Comparison of ENCODE assay signal across 9 cellular contexts in the genomic region with DNA sequence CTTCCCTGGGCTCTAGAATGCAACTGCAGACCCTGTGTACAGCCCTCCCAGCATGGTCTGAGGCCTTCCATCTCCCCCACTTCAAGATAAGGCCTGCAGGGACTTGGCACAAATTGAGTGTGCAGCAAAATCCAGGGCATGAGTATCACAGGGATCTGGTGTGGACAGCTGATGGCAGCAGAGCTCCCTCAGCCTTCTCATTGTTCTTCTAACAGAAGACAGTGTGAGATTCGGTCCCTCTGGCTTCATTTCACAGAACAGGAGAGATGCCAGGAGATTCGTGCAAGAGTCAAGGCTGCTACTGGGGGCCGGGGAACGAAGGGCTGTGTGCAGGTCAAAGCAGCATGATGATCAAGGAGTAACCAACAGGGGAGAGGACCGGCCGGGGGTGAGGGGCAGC.
DNase-seq lines count a peak whose midpoint lies in the region; ATAC-seq and TF ChIP-seq lines count a peak whose summit lies in the region.
"Had no signal": no experiment of that assay in that cellular context is flagged by ENCODE, and none has a peak within 500 bp of the region (broad histone marks: within the 10 kb centered on the region; RNA-seq: fewer than 3 reads in every experiment).

No MANE protein-coding gene starts in this region.

- peak; percentile 6 for DNase-seq in MCF 10A (ENCODE audit: unreplicated experiment)
- no peak for DNase-seq in breast epithelium (ENCODE audit: low spot score in 2 of 2)
- peak; percentile 28 for DNase-seq in adipocyte (ENCODE audit: low read depth)
- DNase-seq in left cardiac atrium, result no peak
- DNase-seq in tibial nerve (ENCODE audit: low spot score in 2 of 2), result no peak
- DNase-seq in NCI-H2227 (lab: John Stamatoyannopoulos, UW; ENCODE audit: unreplicated experiment), result no peak
- no peak for DNase-seq in activated CD4-positive, alpha-beta memory T cell treated with anti-CD3 and anti-CD28 coated beads, Interleukin-2, amount 10 ng/mL, durations not matched to agents 7 days and 5 days

- CTCF ChIA-PET in MCF 10A (lab: Yijun Ruan, JAX), result interaction anchor here (1.1 to 1.3 kb wide), 2 partner anchors 84 to 474 kb away, joined by 3 to 6 read pairs; no protein-coding TSS in a partner anchor
- CTCF ChIA-PET in activated CD4-positive, alpha-beta memory T cell treated with anti-CD3 and anti-CD28 coated beads, Interleukin-2, amount 10 ng/mL, durations not matched to agents 7 days and 5 days (lab: Charles Lee), result no interaction called here

- H3K9ac ChIP-seq in adipocyte (ENCODE audit: low read length), result no peak overlapping the region

- H3K27me3 ChIP-seq in breast epithelium (no peaks in the 10 kb centered on the region), adipocyte (replicated peaks; ENCODE audit: control insufficient read depth, insufficient read depth, low read length) (no peaks in the 10 kb centered on the region), tibial nerve (no peaks in the 10 kb centered on the region)
- H3K27me3 ChIP-seq: SJSA1 had no signal

- H3K36me3 Mint-ChIP-seq in MCF 10A (ENCODE audit: insufficient read depth, unreplicated experiment), result peaks cover 7% of the 10 kb centered on the region
- H3K36me3 Mint-ChIP-seq in activated CD4-positive, alpha-beta memory T cell treated with anti-CD3 and anti-CD28 coated beads, Interleukin-2, amount 10 ng/mL, durations not matched to agents 7 days and 5 days (ENCODE audit: low read depth), result peaks cover 29% of the 10 kb centered on the region

- H3K36me3 ChIP-seq in breast epithelium (no peaks in the 10 kb centered on the region), adipocyte (ENCODE audit: control insufficient read depth, insufficient read depth, low read length, severe bottlenecking) (no peaks in the 10 kb centered on the region), tibial nerve (peaks cover 0 to 56% (median 6%) of the 10 kb centered on the region in 3 donors)

- intact Hi-C loops in MCF 10A (cut with micrococcal nuclease) (loop anchor here (5.0 kb wide), 1 partner anchor 84 kb away; the partner anchor contains the start of gene UXS1), breast epithelium (cut with DNase I; ENCODE audit: low total_unique reads) (no loop called here), left cardiac atrium (cut with DNase I) (loop anchor here (5.0 to 10.0 kb wide), 4 partner anchors 366 to 476 kb away; no protein-coding TSS in a partner anchor)

- POLR2A ChIA-PET in MCF 10A (lab: Yijun Ruan, JAX), result no interaction called here
- POLR2A ChIA-PET in activated CD4-positive, alpha-beta memory T cell treated with anti-CD3 and anti-CD28 coated beads, Interleukin-2, amount 10 ng/mL, durations not matched to agents 7 days and 5 days (lab: Charles Lee), result no interaction called here

- H3K27ac ChIP-seq in breast epithelium, result no peak overlapping the region
- no peak overlapping the region for H3K27ac ChIP-seq in tibial nerve
- H3K27ac ChIP-seq: SJSA1 had no signal

- 41 to 45% methylated on average over 6 of the region's 6 CpGs for WGBS in tibial nerve, 2 donors

- no peak for TF ChIP-seq EP300 in tibial nerve (IDR thresholded peaks at IDR 0.05)

- H3K4me1 Mint-ChIP-seq in MCF 10A (ENCODE audit: insufficient read depth, unreplicated experiment), result no peaks in the 10 kb centered on the region
- H3K4me1 Mint-ChIP-seq in activated CD4-positive, alpha-beta memory T cell treated with anti-CD3 and anti-CD28 coated beads, Interleukin-2, amount 10 ng/mL, durations not matched to agents 7 days and 5 days, result peaks cover 6% of the 10 kb centered on the region

- no peak overlapping the region for H3K4me3 Mint-ChIP-seq in MCF 10A (ENCODE audit: unreplicated experiment)
- H3K4me3 Mint-ChIP-seq in activated CD4-positive, alpha-beta memory T cell treated with anti-CD3 and anti-CD28 coated beads, Interleukin-2, amount 10 ng/mL, durations not matched to agents 7 days and 5 days, result no peak overlapping the region

- H3K9me3 ChIP-seq in breast epithelium (no peaks in the 10 kb centered on the region), adipocyte (ENCODE audit: control insufficient read depth, low read length) (no peaks in the 10 kb centered on the region), tibial nerve (no peaks in the 10 kb centered on the region)
- H3K9me3 ChIP-seq: SJSA1 had no signal

- no peak for TF ChIP-seq POLR2A in breast epithelium (IDR thresholded peaks at IDR 0.05)
- no peak for TF ChIP-seq POLR2A in tibial nerve (IDR thresholded peaks at IDR 0.05)

- TF ChIP-seq CTCF in MCF 10A (IDR thresholded peaks at IDR 0.05; ENCODE audit: unreplicated experiment) (peak; percentile 8), breast epithelium (IDR thresholded peaks at IDR 0.05) (no peak), tibial nerve (IDR thresholded peaks at IDR 0.05) (peak in 4 of 5 experiments; percentile 25 to 47 (median 41))

- no peak overlapping the region for H3K4me3 ChIP-seq in breast epithelium
- H3K4me3 ChIP-seq in adipocyte (ENCODE audit: low read length), result no peak overlapping the region
- no peak overlapping the region for H3K4me3 ChIP-seq in tibial nerve
- H3K4me3 ChIP-seq: SJSA1 had no signal

- H3K4me1 ChIP-seq in breast epithelium, result no peaks in the 10 kb centered on the region
- no peaks in the 10 kb centered on the region for H3K4me1 ChIP-seq in adipocyte (ENCODE audit: control insufficient read depth, insufficient read depth, low read length)
- peaks cover 0 to 3% (median 0%) of the 10 kb centered on the region in 4 donors for H3K4me1 ChIP-seq in tibial nerve

- no peaks in the 10 kb centered on the region for H3K9me3 Mint-ChIP-seq in MCF 10A (ENCODE audit: unreplicated experiment)
- no peaks in the 10 kb centered on the region for H3K9me3 Mint-ChIP-seq in activated CD4-positive, alpha-beta memory T cell treated with anti-CD3 and anti-CD28 coated beads, Interleukin-2, amount 10 ng/mL, durations not matched to agents 7 days and 5 days

- peak; percentile 41 to 74 for ATAC-seq in left cardiac atrium
- no peak for ATAC-seq in HG03521 (IDR thresholded peaks at IDR 0.05; ENCODE audit: unreplicated experiment)

- no peak overlapping the region for H3K27ac Mint-ChIP-seq in MCF 10A (ENCODE audit: low read depth, unreplicated experiment)
- H3K27ac Mint-ChIP-seq in activated CD4-positive, alpha-beta memory T cell treated with anti-CD3 and anti-CD28 coated beads, Interleukin-2, amount 10 ng/mL, durations not matched to agents 7 days and 5 days, result no peak overlapping the region

- H3K27me3 Mint-ChIP-seq in MCF 10A (ENCODE audit: insufficient read depth, unreplicated experiment), result no peaks in the 10 kb centered on the region
- H3K27me3 Mint-ChIP-seq in activated CD4-positive, alpha-beta memory T cell treated with anti-CD3 and anti-CD28 coated beads, Interleukin-2, amount 10 ng/mL, durations not matched to agents 7 days and 5 days, result no peaks in the 10 kb centered on the region

- no TSS peak for BruUV-seq in MCF 10A (replicated peaks; lab: Mats Ljungman, UMichigan)

Comparison
In these comparisons a context has a peak if more than half of its experiments do, and no peak if none do; other contexts are left out.
1. DNase-seq: peak in MCF 10A (single experiment) and adipocyte (single experiment); none in breast epithelium (0 of 2), left cardiac atrium (single experiment), tibial nerve (0 of 2), NCI-H2227 (single experiment) and activated CD4-positive, alpha-beta memory T cell treated with anti-CD3 and anti-CD28 coated beads, Interleukin-2, amount 10 ng/mL, durations not matched to agents 7 days and 5 days (single experiment).
2. CTCF ChIP-seq: peak in MCF 10A (single experiment) and tibial nerve (4 of 5); none in breast epithelium (0 of 3).